ENCODE assay signal across 17 cellular contexts in the genomic region with DNA sequence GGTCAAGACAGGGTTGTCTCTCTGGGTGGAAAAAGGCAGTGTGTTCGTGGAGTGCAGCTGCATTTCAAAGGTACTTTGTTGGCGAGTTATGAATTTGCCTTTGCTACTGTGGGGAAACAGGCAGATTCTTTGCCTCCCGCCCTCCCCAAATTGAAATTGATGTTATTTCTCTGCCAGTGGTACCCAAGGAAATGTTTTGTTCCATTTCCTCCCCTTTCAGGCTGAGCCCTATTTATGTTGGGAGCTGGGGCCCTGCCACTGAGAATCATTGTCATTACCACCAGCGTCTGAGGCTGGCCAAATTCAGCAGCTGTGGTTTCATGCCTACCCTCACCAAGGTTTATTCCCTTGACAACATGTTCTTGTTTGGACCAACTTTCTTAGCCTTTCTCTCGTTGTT. TPM values are rescaled to one million over a fixed set of nuclear protein-coding genes. Genes with fewer than 3 reads are reported as not detected.
"Had no signal": no experiment of that assay in that cellular context is flagged by ENCODE, and none has a peak within 500 bp of the region (broad histone marks: within the 10 kb centered on the region; RNA-seq: fewer than 3 reads in every experiment).

No MANE protein-coding gene starts in this region.

- H3K4me1 ChIP-seq: left lung, testis had no signal

- H3K9me3 Mint-ChIP-seq: activated naive CD8-positive, alpha-beta T cell treated with anti-CD3 and anti-CD28 coated beads, Interleukin-2, amount 50 U/mL, for 24 hours; effector memory CD8-positive, alpha-beta T cell; T-cell had no signal

- H3K36me3 ChIP-seq: left lung, WERI-Rb-1 had no signal

- H3K4me3 ChIP-seq: left lung, testis had no signal

- H3K4me1 Mint-ChIP-seq: activated CD4-positive, alpha-beta T cell treated with anti-CD3 and anti-CD28 coated beads for 36 hours; activated naive CD8-positive, alpha-beta T cell treated with anti-CD3 and anti-CD28 coated beads, Interleukin-2, amount 50 U/mL, for 24 hours; T-cell had no signal

- H3K27ac ChIP-seq: epithelial cell of prostate, left lung, testis, WERI-Rb-1 had no signal

- H3K36me3 Mint-ChIP-seq: T-cell had no signal

- H3K27ac Mint-ChIP-seq: activated CD4-positive, alpha-beta T cell treated with anti-CD3 and anti-CD28 coated beads for 36 hours; activated naive CD8-positive, alpha-beta T cell treated with anti-CD3 and anti-CD28 coated beads, Interleukin-2, amount 50 U/mL, for 24 hours; effector memory CD8-positive, alpha-beta T cell had no signal

- H3K27me3 ChIP-seq: testis had no signal

- ATAC-seq: activated CD4-positive, alpha-beta T cell treated with anti-CD3 and anti-CD28 coated beads for 36 hours; activated naive CD8-positive, alpha-beta T cell treated with anti-CD3 and anti-CD28 coated beads, Interleukin-2, amount 50 U/mL, for 24 hours; effector memory CD8-positive, alpha-beta T cell; left lung; T-cell had no signal

- H3K4me3 Mint-ChIP-seq: activated CD4-positive, alpha-beta T cell treated with anti-CD3 and anti-CD28 coated beads for 36 hours; activated naive CD8-positive, alpha-beta T cell treated with anti-CD3 and anti-CD28 coated beads, Interleukin-2, amount 50 U/mL, for 24 hours; effector memory CD8-positive, alpha-beta T cell; T-cell had no signal

- H3K9me3 ChIP-seq: left lung, testis had no signal

- DNase-seq: activated CD4-positive, alpha-beta T cell treated with anti-CD3 and anti-CD28 coated beads for 36 hours; activated naive CD4-positive, alpha-beta T cell treated with Interleukin-2 at 50 U/mL for 16 hours; activated naive CD8-positive, alpha-beta T cell treated with anti-CD3 and anti-CD28 coated beads, Interleukin-2, amount 50 U/mL, for 24 hours; central memory CD4-positive, alpha-beta T cell; effector memory CD8-positive, alpha-beta T cell; stimulated activated CD4-positive, alpha-beta T cell treated with anti-CD3 and anti-CD28 coated beads, Interleukin-12 subunit alpha, Interleukin-12 subunit beta, amount 100 ng/mL, for 4 hours; stimulated activated naive CD4-positive, alpha-beta T cell treated with Interleukin-2 at 50 U/mL for 16 hours; T-cell; testis; WERI-Rb-1 had no signal

RNA-seq across cellular contexts. Expression of gene OLIG2, which starts 48.5 kb away (rescaled TPM):
- total RNA-seq: activated CD4-positive, alpha-beta T cell treated with anti-CD3 and anti-CD28 coated beads for 36 hours; glomerular endothelial cell; mesenteric fat pad; myocyte; pulmonary artery endothelial cell; T-cell; testis; urinary bladder had no signal
